12 cellular contexts compared by ENCODE assay signal in the genomic region with DNA sequence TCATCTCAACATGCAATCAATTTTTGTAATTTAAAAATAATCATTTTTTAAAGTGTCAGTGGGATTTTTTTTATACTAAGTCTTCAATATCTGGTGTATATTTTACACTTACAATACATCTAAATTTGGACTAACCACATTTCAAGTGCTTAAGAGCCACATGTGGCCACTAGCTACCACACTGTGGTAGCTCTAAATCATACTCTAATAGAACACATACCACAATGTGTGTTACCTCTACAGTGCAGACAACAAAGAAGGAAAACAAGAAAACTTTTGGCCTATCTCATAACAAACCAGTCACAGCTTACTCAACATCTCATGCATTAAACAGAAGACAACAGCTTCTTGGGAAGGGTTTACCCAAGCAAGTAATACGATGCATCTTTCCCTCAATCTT. TPM values are rescaled to one million over a fixed set of nuclear protein-coding genes. Genes with fewer than 3 reads are reported as not detected.
A peak's percentile ranks its signal among the peaks of the same experiment; 100 is the strongest.
DNase-seq lines count a peak whose midpoint lies in the region; ATAC-seq and TF ChIP-seq lines count a peak whose summit lies in the region.
"Had no signal": no experiment of that assay in that cellular context is flagged by ENCODE, and none has a peak within 500 bp of the region (broad histone marks: within the 10 kb centered on the region; RNA-seq: fewer than 3 reads in every experiment).

No MANE protein-coding gene starts in this region.

- intact Hi-C loops in left ventricle myocardium inferior (cut with micrococcal nuclease), result no loop called here

- peaks cover 22% of the 10 kb centered on the region for H3K9me3 ChIP-seq in left ventricle myocardium inferior (replicated peaks)

- DNase-seq in GM12864 (ENCODE audit: low read depth) (peak; percentile 39), astrocyte of the hippocampus (ENCODE audit: low read depth, low spot score) (peak; percentile 2), SK-N-DZ (ENCODE audit: low spot score) (no peak), SIG-M5 (lab: John Stamatoyannopoulos, UW) (no peak), left ventricle myocardium inferior (no peak)
- DNase-seq: mesendoderm, NCI-H1417, NCI-H524, ovary had no signal

- ATAC-seq in GM19452 (IDR thresholded peaks at IDR 0.05; ENCODE audit: unreplicated experiment) (peak; percentile 57), HG02938 (IDR thresholded peaks at IDR 0.05; ENCODE audit: unreplicated experiment) (peak; percentile 38), GM18868 (IDR thresholded peaks at IDR 0.05; ENCODE audit: unreplicated experiment) (no peak)

- TF ChIP-seq CTCF in GM12864 (IDR thresholded peaks at IDR 0.05; ENCODE audit: low read depth, low read length, missing control alignments), result no peak
- no peak for TF ChIP-seq CTCF in left ventricle myocardium inferior (IDR thresholded peaks at IDR 0.05; ENCODE audit: borderline replicate concordance)

- peaks cover 29% of the 10 kb centered on the region for H3K4me1 ChIP-seq in left ventricle myocardium inferior

- no peaks in the 10 kb centered on the region for H3K27me3 ChIP-seq in left ventricle myocardium inferior (ENCODE audit: low read depth)
- H3K27me3 ChIP-seq: ovary had no signal

- no peak overlapping the region for H3K4me3 ChIP-seq in GM12864 (ENCODE audit: low read depth, low read length)
- H3K4me3 ChIP-seq in left ventricle myocardium inferior, result no peak overlapping the region
- H3K4me3 ChIP-seq: ovary had no signal

- H3K27ac ChIP-seq in left ventricle myocardium inferior (replicated peaks), result no peak overlapping the region
- H3K27ac ChIP-seq: ovary had no signal

- H3K36me3 ChIP-seq in left ventricle myocardium inferior, result peaks cover 29% of the 10 kb centered on the region
- H3K36me3 ChIP-seq: ovary had no signal

RNA-seq across cellular contexts. Expression of a gene that starts 24.5 kb away (rescaled TPM):
- polyA plus RNA-seq in SK-N-DZ (2014; cell fraction: cytosol; rRNA removed), result 8.0 and 12.0 TPM in 2 replicates
- polyA plus RNA-seq in SK-N-DZ (2014; cell fraction: nucleus; rRNA removed), result 11.8 TPM in 2 replicates
- 33.2 TPM for total RNA-seq in left ventricle myocardium inferior

RNA-seq across cellular contexts. Expression of a gene that starts 24.6 kb away (rescaled TPM):
- 0.35 and 1.3 TPM in 2 replicates for polyA plus RNA-seq in SK-N-DZ (2014; cell fraction: cytosol; rRNA removed)
- 1.1 and 1.8 TPM in 2 replicates for polyA plus RNA-seq in SK-N-DZ (2014; cell fraction: nucleus; rRNA removed)
- total RNA-seq in left ventricle myocardium inferior, result 5.4 TPM

Comparison
In these comparisons a context has a peak if more than half of its experiments do, and no peak if none do; other contexts are left out.
1. DNase-seq: peak in GM12864 (single experiment) and astrocyte of the hippocampus (single experiment); none in SK-N-DZ (single experiment), SIG-M5 (single experiment) and left ventricle myocardium inferior (single experiment).